20 cellular contexts compared by ENCODE assay signal in the genomic region with DNA sequence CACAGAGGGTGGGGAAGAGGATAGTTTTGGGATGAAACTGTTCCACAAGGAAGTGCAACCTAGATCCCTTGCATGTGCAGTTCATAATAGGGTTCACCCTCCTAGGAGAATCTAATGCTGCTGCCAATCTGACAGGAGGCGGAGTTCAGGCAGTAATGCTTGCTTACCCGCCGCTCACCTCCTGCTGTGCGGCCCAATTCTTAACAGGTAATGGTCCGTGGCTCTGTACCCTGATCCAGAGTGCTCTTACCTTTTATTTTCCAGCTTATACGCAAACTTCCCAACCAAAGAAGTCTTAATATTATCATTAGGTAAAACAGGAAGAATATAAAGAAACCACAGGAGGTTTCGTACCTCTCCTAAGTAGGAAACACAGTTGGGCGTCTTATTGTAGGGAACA.
"Had no signal": no experiment of that assay in that cellular context is flagged by ENCODE, and none has a peak within 500 bp of the region (broad histone marks: within the 10 kb centered on the region; RNA-seq: fewer than 3 reads in every experiment).

No MANE protein-coding gene starts in this region.

- H3K27ac Mint-ChIP-seq: activated CD8-positive, alpha-beta memory T cell treated with anti-CD3 and anti-CD28 coated beads, Interleukin-2, amount 10 ng/mL, durations not matched to agents 7 days and 5 days; nephron progenitor cell had no signal

- H3K27ac ChIP-seq: esophagus squamous epithelium, heart right ventricle, left ventricle myocardium inferior, spleen had no signal

- H3K4me3 Mint-ChIP-seq: activated CD8-positive, alpha-beta memory T cell treated with anti-CD3 and anti-CD28 coated beads, Interleukin-2, amount 10 ng/mL, durations not matched to agents 7 days and 5 days; activated naive CD8-positive, alpha-beta T cell; effector memory CD8-positive, alpha-beta T cell; nephron progenitor cell; T-helper 17 cell had no signal

- H3K9me3 Mint-ChIP-seq: effector memory CD8-positive, alpha-beta T cell; nephron progenitor cell had no signal

- H3K27me3 Mint-ChIP-seq: activated CD8-positive, alpha-beta memory T cell treated with anti-CD3 and anti-CD28 coated beads, Interleukin-2, amount 10 ng/mL, durations not matched to agents 7 days and 5 days; activated naive CD8-positive, alpha-beta T cell; effector memory CD8-positive, alpha-beta T cell; T-helper 17 cell had no signal

- H3K4me3 ChIP-seq: esophagus squamous epithelium, heart right ventricle, left ventricle myocardium inferior, spleen had no signal

- H3K4me1 Mint-ChIP-seq: nephron progenitor cell had no signal

- H3K9me3 ChIP-seq: esophagus squamous epithelium, heart right ventricle, left ventricle myocardium inferior, spleen had no signal

- DNase-seq: activated CD4-positive, alpha-beta T cell treated with anti-CD3 and anti-CD28 coated beads, Interleukin-2, amount 50 U/mL, for 1 hour; activated CD8-positive, alpha-beta memory T cell treated with anti-CD3 and anti-CD28 coated beads, Interleukin-2, amount 10 ng/mL, durations not matched to agents 7 days and 5 days; activated gamma-delta T cell treated with Interleukin-2 at 50 U/mL for 16 hours; activated T-cell treated with anti-CD3 and anti-CD28 coated beads, Interleukin-2, amount 50 U/mL, for 1 hour; amygdala; effector memory CD8-positive, alpha-beta T cell; esophagus squamous epithelium; heart right ventricle; left ventricle myocardium inferior; mammary epithelial cell; midbrain; nephron progenitor cell; occipital lobe; posterior cingulate gyrus; retina; spleen; stimulated activated CD4-positive, alpha-beta T cell treated with anti-CD3 and anti-CD28 coated beads, Interleukin-4, amount 100 ng/mL, for 4 hours; stimulated activated naive CD4-positive, alpha-beta T cell; T-helper 17 cell had no signal

- H3K4me1 ChIP-seq: esophagus squamous epithelium, left ventricle myocardium inferior, spleen had no signal

- ATAC-seq: activated CD8-positive, alpha-beta memory T cell treated with anti-CD3 and anti-CD28 coated beads, Interleukin-2, amount 10 ng/mL, durations not matched to agents 7 days and 5 days; effector memory CD8-positive, alpha-beta T cell; heart right ventricle; T-helper 17 cell had no signal

- H3K27me3 ChIP-seq: esophagus squamous epithelium, heart right ventricle, spleen had no signal

- H3K36me3 ChIP-seq: left ventricle myocardium inferior had no signal
